In genomic region chr16:46387720-46388119, GRCh38 we compare ENCODE assay signal across 8 cellular contexts.
DNase-seq lines count a peak whose midpoint lies in the region; ATAC-seq and TF ChIP-seq lines count a peak whose summit lies in the region.
"Not testable (repeated sequence)": the region's sequence is repeated elsewhere in the genome, so short reads cannot be mapped to it uniquely, and the experiment has no call there.

No MANE protein-coding gene starts in this region.

- DNase-seq in WERI-Rb-1 (peak; percentile 18), breast epithelium (ENCODE audit: low spot score in 2 of 2) (peak; percentile 55 to 70), immature natural killer cell (peak; percentile 70 to 77 (median 71)), neural crest cell (ENCODE audit: low read depth, low spot score) (peak; percentile 97), type B pancreatic cell (ENCODE audit: extremely low spot score, unreplicated experiment) (peak; percentile 100)
- DNase-seq in activated T-cell treated with anti-CD3 and anti-CD28 coated beads, Interleukin-2, amount 50 U/mL, for 4 hours: peak; percentile 10
- DNase-seq in stimulated activated CD4-positive, alpha-beta T cell treated with anti-CD3 and anti-CD28 coated beads, TNF-alpha, amount 100 ng/mL, for 4 hours (ENCODE audit: low read depth in 3 of 3): peak in 2 of 3 experiments; percentile 47 to 60

- not testable (repeated sequence) for H3K4me3 ChIP-seq in WERI-Rb-1 (ENCODE audit: low read depth, low read length); breast epithelium

- H3K4me1 Mint-ChIP-seq in activated T-cell treated with anti-CD3 and anti-CD28 coated beads, Interleukin-2, amount 50 U/mL, for 4 hours (ENCODE audit: low read depth); immature natural killer cell; neural crest cell; type B pancreatic cell (ENCODE audit: unreplicated experiment): not testable (repeated sequence)

- TF ChIP-seq CTCF in WERI-Rb-1 (IDR thresholded peaks at IDR 0.05; ENCODE audit: low read depth, low read length); breast epithelium (IDR thresholded peaks at IDR 0.05); neural crest cell (conservative IDR thresholded peaks at IDR 0.05); type B pancreatic cell (conservative IDR thresholded peaks at IDR 0.05): not testable (repeated sequence)

- not testable (repeated sequence) for H3K27me3 ChIP-seq in WERI-Rb-1 (ENCODE audit: insufficient read depth, low read depth, severe bottlenecking); breast epithelium

- not testable (repeated sequence) for H3K27ac ChIP-seq in WERI-Rb-1, breast epithelium

- H3K4me3 Mint-ChIP-seq in activated T-cell treated with anti-CD3 and anti-CD28 coated beads, Interleukin-2, amount 50 U/mL, for 4 hours; neural crest cell; type B pancreatic cell: not testable (repeated sequence)
- peak overlapping the region in 1 of 5 donors; percentile 0 for H3K4me3 Mint-ChIP-seq in immature natural killer cell

- not testable (repeated sequence) for H3K9me3 ChIP-seq in WERI-Rb-1 (ENCODE audit: severe bottlenecking); breast epithelium

- peak; percentile 1 for ATAC-seq in GM18907 (IDR thresholded peaks at IDR 0.05; ENCODE audit: unreplicated experiment)
- ATAC-seq in activated T-cell treated with anti-CD3 and anti-CD28 coated beads, Interleukin-2, amount 50 U/mL, for 4 hours: not testable (repeated sequence)

- not testable (repeated sequence) for H3K36me3 ChIP-seq in WERI-Rb-1, breast epithelium

- intact Hi-C loops in breast epithelium (cut with DNase I; ENCODE audit: low total_unique reads): not testable (repeated sequence)

- H3K27ac Mint-ChIP-seq in immature natural killer cell; neural crest cell (ENCODE audit: unreplicated experiment); type B pancreatic cell: not testable (repeated sequence)

- peaks cover 17% of the 10 kb centered on the region for H3K9me3 Mint-ChIP-seq in activated T-cell treated with anti-CD3 and anti-CD28 coated beads, Interleukin-2, amount 50 U/mL, for 4 hours
- peaks cover 20 to 33% (median 24%) of the 10 kb centered on the region in 6 donors for H3K9me3 Mint-ChIP-seq in immature natural killer cell
- not testable (repeated sequence) for H3K9me3 Mint-ChIP-seq in neural crest cell, type B pancreatic cell

- H3K4me1 ChIP-seq in breast epithelium: not testable (repeated sequence)

- H3K36me3 Mint-ChIP-seq in activated T-cell treated with anti-CD3 and anti-CD28 coated beads, Interleukin-2, amount 50 U/mL, for 4 hours (ENCODE audit: insufficient read depth); type B pancreatic cell: not testable (repeated sequence)
- H3K36me3 Mint-ChIP-seq in immature natural killer cell: peaks cover 10 to 11% (median 10%) of the 10 kb centered on the region in 3 donors
- peaks cover 22% of the 10 kb centered on the region for H3K36me3 Mint-ChIP-seq in neural crest cell (ENCODE audit: low read depth)

- H3K27me3 Mint-ChIP-seq in activated T-cell treated with anti-CD3 and anti-CD28 coated beads, Interleukin-2, amount 50 U/mL, for 4 hours (ENCODE audit: low read depth); immature natural killer cell (ENCODE audit: low read depth in 3 of 3); neural crest cell (ENCODE audit: low read depth); type B pancreatic cell: not testable (repeated sequence)

- TF ChIP-seq POLR2A in breast epithelium (IDR thresholded peaks at IDR 0.05): not testable (repeated sequence)

Comparison
In these comparisons a context has a peak if more than half of its experiments do, and no peak if none do; other contexts are left out.
1. DNase-seq: peak in every context shown above with its lines; median percentile 100 in type B pancreatic cell; 97 in neural crest cell; 71 in immature natural killer cell; 62 in breast epithelium; 54 in stimulated activated CD4-positive, alpha-beta T cell treated with anti-CD3 and anti-CD28 coated beads, TNF-alpha, amount 100 ng/mL, for 4 hours; 18 in WERI-Rb-1; 10 in activated T-cell treated with anti-CD3 and anti-CD28 coated beads, Interleukin-2, amount 50 U/mL, for 4 hours.